Comparison of ENCODE assay signal across 11 cellular contexts in genomic region chr18:48622911-48623431, GRCh38.
A peak's percentile ranks its signal among the peaks of the same experiment; 100 is the strongest.
DNase-seq lines count a peak whose midpoint lies in the region; ATAC-seq and TF ChIP-seq lines count a peak whose summit lies in the region.
"Had no signal": no experiment of that assay in that cellular context is flagged by ENCODE, and none has a peak within 500 bp of the region (broad histone marks: within the 10 kb centered on the region; RNA-seq: fewer than 3 reads in every experiment).

No MANE protein-coding gene starts in this region.

- H3K27ac ChIP-seq in stomach = peak overlapping the region in 3 of 5 donors; percentile 19 to 49 (median 47)

- TF ChIP-seq CTCF in stomach (IDR thresholded peaks at IDR 0.05) = no peak

- intact Hi-C loops in stomach (cut with DNase I; ENCODE audit: low total_unique reads) = no loop called here

- H3K4me3 ChIP-seq in stomach = no peak overlapping the region

- H3K9me3 ChIP-seq in stomach = no peaks in the 10 kb centered on the region

- H3K27me3 ChIP-seq in stomach = no peaks in the 10 kb centered on the region

- peak; percentile 60 for ATAC-seq in GM18907 (IDR thresholded peaks at IDR 0.05; ENCODE audit: unreplicated experiment)

- peaks cover 0 to 13% (median 4%) of the 10 kb centered on the region in 4 donors for H3K4me1 ChIP-seq in stomach

- no peak for TF ChIP-seq POLR2A in stomach (IDR thresholded peaks at IDR 0.05)

- WGBS in stomach, 5 donors = 48 to 80% (median 75%) methylated on average over 8 to 13 of the region's 13 CpGs

- no peak for TF ChIP-seq EP300 in stomach (IDR thresholded peaks at IDR 0.05)

- DNase-seq in SW 1271 (lab: John Stamatoyannopoulos, UW) (peak; percentile 41 to 71), germinal center (ENCODE audit: low spot score) (peak; percentile 60), stomach (no peak), NCI-H1436 (lab: John Stamatoyannopoulos, UW) (no peak), Ammon's horn (ENCODE audit: low spot score) (no peak), mucosa of gallbladder (ENCODE audit: low spot score) (no peak), NCI-H748 treated with DMSO at 0.1 percent for 48 hours (lab: John Stamatoyannopoulos, UW) (no peak)
- DNase-seq: effector CD4-positive, alpha-beta T cell; left ventricle myocardium superior; NCI-H187 had no signal

- peaks cover 0 to 29% (median 24%) of the 10 kb centered on the region in 4 donors for H3K36me3 ChIP-seq in stomach

Comparison
In these comparisons a context has a peak if more than half of its experiments do, and no peak if none do; other contexts are left out.
1. DNase-seq: peak in SW 1271 (2 of 2) and germinal center (single experiment); none in stomach (single experiment), NCI-H1436 (single experiment), Ammon's horn (single experiment), mucosa of gallbladder (single experiment) and NCI-H748 treated with DMSO at 0.1 percent for 48 hours (single experiment).